Comparison of ENCODE assay signal across 14 cellular contexts in genomic region chr15:29528276-29528675, GRCh38.
"Had no signal": no experiment of that assay in that cellular context is flagged by ENCODE, and none has a peak within 500 bp of the region (broad histone marks: within the 10 kb centered on the region; RNA-seq: fewer than 3 reads in every experiment).

No MANE protein-coding gene starts in this region.

- DNase-seq: activated CD4-positive, alpha-beta T cell treated with anti-CD3 and anti-CD28 coated beads, Interleukin-2, amount 50 U/mL, for 48 hours; activated gamma-delta T cell treated with Interleukin-2 at 50 U/mL for 16 hours; dermis blood vessel endothelial cell; effector memory CD8-positive, alpha-beta T cell; esophagus squamous epithelium; kidney; left lung; retina; stimulated activated CD4-positive, alpha-beta T cell treated with anti-CD3 and anti-CD28 coated beads, Interleukin-12 subunit alpha, Interleukin-12 subunit beta, amount 100 ng/mL, for 4 hours; stimulated activated CD4-positive, alpha-beta T cell treated with anti-CD3 and anti-CD28 coated beads, Interleukin-1b, Interleukin-23, amount 100 ng/mL, for 48 hours; stimulated activated naive CD4-positive, alpha-beta T cell treated with Interleukin-2 at 50 U/mL for 16 hours; WERI-Rb-1 had no signal

- H3K4me1 ChIP-seq: esophagus squamous epithelium, left lung, tibial nerve had no signal

- H3K27ac ChIP-seq: esophagus squamous epithelium, left lung, tibial nerve, WERI-Rb-1 had no signal

- ATAC-seq: activated naive CD4-positive, alpha-beta T cell treated with anti-CD3 and anti-CD28 coated beads, Interleukin-2, amount 50 U/mL, for 72 hours; effector memory CD8-positive, alpha-beta T cell; left lung had no signal

- H3K27me3 ChIP-seq: left lung, tibial nerve had no signal

- H3K36me3 ChIP-seq: esophagus squamous epithelium, left lung, tibial nerve, WERI-Rb-1 had no signal

- H3K4me3 ChIP-seq: esophagus squamous epithelium, left lung, tibial nerve had no signal

- H3K9me3 ChIP-seq: esophagus squamous epithelium, left lung, tibial nerve had no signal
